8 cellular contexts compared by ENCODE assay signal in the genomic region with DNA sequence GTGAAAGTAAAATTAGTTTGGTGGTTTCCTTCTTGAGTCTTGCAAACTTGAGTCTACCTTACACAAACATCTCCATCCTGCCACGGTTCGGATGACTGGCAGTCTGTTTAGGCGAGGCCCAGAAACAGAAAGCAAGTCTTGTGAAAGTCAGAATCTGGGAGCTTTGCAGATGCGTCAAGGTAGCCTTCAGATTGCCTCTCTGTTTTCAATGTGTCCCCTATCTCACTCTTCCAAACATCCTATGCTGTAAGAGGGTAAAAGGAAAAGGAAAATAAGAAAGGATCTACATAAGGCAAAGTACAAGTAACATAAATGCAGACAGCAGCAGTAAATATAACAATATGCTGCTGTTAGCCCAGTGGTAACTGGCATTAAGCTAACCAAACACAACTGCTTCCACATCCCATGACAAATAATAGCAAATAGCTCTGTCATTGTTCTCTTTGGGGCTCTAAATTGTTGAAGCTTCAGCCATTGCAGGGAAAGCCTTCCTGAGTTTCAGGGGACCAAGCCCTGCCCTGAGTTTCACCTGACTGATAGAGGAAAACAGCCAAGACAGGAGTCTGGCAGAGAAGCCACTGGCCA. TPM values are rescaled to one million over a fixed set of nuclear protein-coding genes. Genes with fewer than 3 reads are reported as not detected.
A peak's percentile ranks its signal among the peaks of the same experiment; 100 is the strongest.
DNase-seq lines count a peak whose midpoint lies in the region; ATAC-seq and TF ChIP-seq lines count a peak whose summit lies in the region.

No MANE protein-coding gene starts in this region.

- no peaks in the 10 kb centered on the region for H3K9me3 ChIP-seq in CD4-positive, alpha-beta T cell (ENCODE audit: control insufficient read depth, low read length)

- peak; percentile 94 for ATAC-seq in CD4-positive, alpha-beta T cell (ENCODE audit: poor library complexity)
- ATAC-seq in GM21423 (IDR thresholded peaks at IDR 0.05; ENCODE audit: unreplicated experiment) (peak; percentile 63), left colon (peak; percentile 86)

- TF ChIP-seq CTCF in CD4-positive, alpha-beta T cell (IDR thresholded peaks at IDR 0.05), result no peak

- no peaks in the 10 kb centered on the region for H3K9me3 Mint-ChIP-seq in CD4-positive, alpha-beta T cell
- H3K9me3 Mint-ChIP-seq in activated T-helper 2 cell treated with anti-CD3 and anti-CD28 coated beads, Interferon-gamma antibody, Interleukin-2, Interleukin-4, amounts not matched to agents 10 μg/mL and 5 μg/mL and 100 μg/mL, durations not matched to agents 14 hours and 24 hours and 36 hours, result no peaks in the 10 kb centered on the region

- intact Hi-C loops in CD4-positive, alpha-beta T cell (cut with DNase I, micrococcal nuclease), result loop anchor here (1.0 to 10.0 kb wide), 5 partner anchors 13 to 609 kb away; a partner anchor contains a TSS
- intact Hi-C loops in activated T-helper 2 cell treated with anti-CD3 and anti-CD28 coated beads, Interferon-gamma antibody, Interleukin-2, Interleukin-4, amounts not matched to agents 10 μg/mL and 5 μg/mL and 100 μg/mL, durations not matched to agents 14 hours and 24 hours and 36 hours (cut with micrococcal nuclease), result loop anchor here (1.0 to 2.0 kb wide), 6 partner anchors 14 to 391 kb away; no protein-coding TSS in a partner anchor
- intact Hi-C loops in left colon (cut with DNase I, micrococcal nuclease), result loop anchor here (5.0 to 10.0 kb wide), 2 partner anchors 37 to 309 kb away; no protein-coding TSS in a partner anchor

- POLR2A ChIA-PET in CD4-positive, alpha-beta T cell (lab: Charles Lee), result interaction anchor here (0.6 to 3.0 kb wide), 23 partner anchors 8 to 390 kb away, joined by 3 to 43 read pairs (median 5); a partner anchor contains a TSS

- peak overlapping the region; percentile 86 for H3K27ac Mint-ChIP-seq in CD4-positive, alpha-beta T cell
- H3K27ac Mint-ChIP-seq in activated T-helper 2 cell treated with anti-CD3 and anti-CD28 coated beads, Interferon-gamma antibody, Interleukin-2, Interleukin-4, amounts not matched to agents 10 μg/mL and 5 μg/mL and 100 μg/mL, durations not matched to agents 14 hours and 24 hours and 36 hours, result peak overlapping the region; percentile 61

- H3K4me3 Mint-ChIP-seq in CD4-positive, alpha-beta T cell, result peak overlapping the region; percentile 45
- H3K4me3 Mint-ChIP-seq in activated T-helper 2 cell treated with anti-CD3 and anti-CD28 coated beads, Interferon-gamma antibody, Interleukin-2, Interleukin-4, amounts not matched to agents 10 μg/mL and 5 μg/mL and 100 μg/mL, durations not matched to agents 14 hours and 24 hours and 36 hours (ENCODE audit: low read depth), result peak overlapping the region; percentile 53

- peak; percentile 39 to 72 (median 60) for DNase-seq in CD4-positive, alpha-beta T cell
- peak; percentile 58 for DNase-seq in M059J (ENCODE audit: low read depth)
- DNase-seq in activated T-helper 2 cell treated with anti-CD3 and anti-CD28 coated beads, Interferon-gamma antibody, Interleukin-2, Interleukin-4, amounts not matched to agents 10 μg/mL and 5 μg/mL and 100 μg/mL, durations not matched to agents 14 hours and 24 hours and 36 hours (ENCODE audit: low spot score), result peak; percentile 71
- peak; percentile 33 to 37 for DNase-seq in left colon
- DNase-seq in stimulated activated CD8-positive, alpha-beta memory T cell treated with anti-CD3 and anti-CD28 coated beads, Interleukin-4, amount 100 ng/mL, for 4 hours (ENCODE audit: low read depth in 2 of 2, low spot score in 1 of 2), result peak; percentile 31 to 43
- DNase-seq in DMS153 treated with DMSO at 0.1 percent for 48 hours (lab: John Stamatoyannopoulos, UW; ENCODE audit: unreplicated experiment), result no peak
- DNase-seq in SK-N-DZ (ENCODE audit: low spot score), result no peak

- H3K27me3 ChIP-seq in CD4-positive, alpha-beta T cell (ENCODE audit: control insufficient read depth, insufficient read depth, low read length), result no peaks in the 10 kb centered on the region

- CTCF ChIA-PET in CD4-positive, alpha-beta T cell (lab: Charles Lee), result interaction anchor here (1.2 to 1.5 kb wide), 5 partner anchors 11 to 256 kb away, joined by 3 to 7 read pairs (median 4); a partner anchor contains a TSS

- peaks cover 77% of the 10 kb centered on the region for H3K4me1 Mint-ChIP-seq in CD4-positive, alpha-beta T cell (ENCODE audit: low read depth)
- H3K4me1 Mint-ChIP-seq in activated T-helper 2 cell treated with anti-CD3 and anti-CD28 coated beads, Interferon-gamma antibody, Interleukin-2, Interleukin-4, amounts not matched to agents 10 μg/mL and 5 μg/mL and 100 μg/mL, durations not matched to agents 14 hours and 24 hours and 36 hours (ENCODE audit: low read depth), result peaks cover 49% of the 10 kb centered on the region

- H3K27me3 Mint-ChIP-seq in CD4-positive, alpha-beta T cell, result no peaks in the 10 kb centered on the region
- peaks cover 3% of the 10 kb centered on the region for H3K27me3 Mint-ChIP-seq in activated T-helper 2 cell treated with anti-CD3 and anti-CD28 coated beads, Interferon-gamma antibody, Interleukin-2, Interleukin-4, amounts not matched to agents 10 μg/mL and 5 μg/mL and 100 μg/mL, durations not matched to agents 14 hours and 24 hours and 36 hours (ENCODE audit: low read depth)

- H3K36me3 Mint-ChIP-seq in CD4-positive, alpha-beta T cell (ENCODE audit: low read depth), result no peaks in the 10 kb centered on the region
- no peaks in the 10 kb centered on the region for H3K36me3 Mint-ChIP-seq in activated T-helper 2 cell treated with anti-CD3 and anti-CD28 coated beads, Interferon-gamma antibody, Interleukin-2, Interleukin-4, amounts not matched to agents 10 μg/mL and 5 μg/mL and 100 μg/mL, durations not matched to agents 14 hours and 24 hours and 36 hours (ENCODE audit: low read depth)

- peak overlapping the region; percentile 71 for H3K27ac ChIP-seq in CD4-positive, alpha-beta T cell (ENCODE audit: low read depth, low read length)

RNA-seq across cellular contexts. Expression of a gene that starts 26.2 kb away (rescaled TPM):
- not detected for total RNA-seq in CD4-positive, alpha-beta T cell
- total RNA-seq in M059J (2014; rRNA removed; shearing (Covaris generic)), result not detected in 2 replicates
- total RNA-seq in activated T-helper 2 cell treated with anti-CD3 and anti-CD28 coated beads, Interferon-gamma antibody, Interleukin-2, Interleukin-4, amounts not matched to agents 10 μg/mL and 5 μg/mL and 100 μg/mL, durations not matched to agents 14 hours and 24 hours and 36 hours, result not detected in 2 replicates
- not detected for total RNA-seq in left colon
- polyA plus RNA-seq in SK-N-DZ (2014; cell fraction: cytosol; rRNA removed), result not detected in 2 replicates
- polyA plus RNA-seq in SK-N-DZ (2014; cell fraction: nucleus; rRNA removed), result not detected in 2 replicates

RNA-seq across cellular contexts. Expression of a gene that starts 49.6 kb away (rescaled TPM):
- 10 to 100 TPM; 23.7 to 27.1 TPM for total RNA-seq in CD4-positive, alpha-beta T cell
- total RNA-seq in M059J (2014; rRNA removed; shearing (Covaris generic)), result 35.5 and 40.6 TPM in 2 replicates
- 20.7 and 21.8 TPM in 2 replicates for total RNA-seq in activated T-helper 2 cell treated with anti-CD3 and anti-CD28 coated beads, Interferon-gamma antibody, Interleukin-2, Interleukin-4, amounts not matched to agents 10 μg/mL and 5 μg/mL and 100 μg/mL, durations not matched to agents 14 hours and 24 hours and 36 hours
- total RNA-seq in left colon, result 10 to 100 TPM; 22.9 to 24.1 TPM
- 47.6 and 58.8 TPM in 2 replicates for polyA plus RNA-seq in SK-N-DZ (2014; cell fraction: cytosol; rRNA removed)
- 23.8 and 30.9 TPM in 2 replicates for polyA plus RNA-seq in SK-N-DZ (2014; cell fraction: nucleus; rRNA removed)

Comparison
In these comparisons a context has a peak if more than half of its experiments do, and no peak if none do; other contexts are left out.
1. DNase-seq: peak in CD4-positive, alpha-beta T cell (10 of 10), M059J (single experiment), activated T-helper 2 cell treated with anti-CD3 and anti-CD28 coated beads, Interferon-gamma antibody, Interleukin-2, Interleukin-4, amounts not matched to agents 10 μg/mL and 5 μg/mL and 100 μg/mL, durations not matched to agents 14 hours and 24 hours and 36 hours (single experiment), left colon (2 of 2) and stimulated activated CD8-positive, alpha-beta memory T cell treated with anti-CD3 and anti-CD28 coated beads, Interleukin-4, amount 100 ng/mL, for 4 hours (2 of 2); none in DMS153 treated with DMSO at 0.1 percent for 48 hours (single experiment) and SK-N-DZ (single experiment).
2. Peak in every context shown above with its lines, with median percentiles within 50 percentile points of each other: ATAC-seq.